Comparison of ENCODE assay signal across 1 cellular context in genomic region chr12:27631365-27631764, GRCh38.
A peak's percentile ranks its signal among the peaks of the same experiment; 100 is the strongest.
TF ChIP-seq lines count a peak whose summit lies in the region.

No MANE protein-coding gene starts in this region.

TF ChIP-seq in K562, 482 proteins besides CTCF, POLR2A, EP300 and RAD21:
- TF ChIP-seq MAFG (tag; conservative IDR thresholded peaks at IDR 0.05), result 0 out of 2 replicates have a peak, but pooled peaks have one; percentile 10
- no peak for TF ChIP-seq HDAC2 (IDR thresholded peaks at IDR 0.05)
- TF ChIP-seq ZNF316 (IDR thresholded peaks at IDR 0.05), result peak; percentile 71
- peak; percentile 45; the same call in 1 of the 2 replicates for TF ChIP-seq C11orf30 (IDR thresholded peaks at IDR 0.05; ENCODE audit: low read depth)
